In genomic region chr16:67667817-67668494, GRCh38 we compare ENCODE assay signal across 8 cellular contexts. TPM values are rescaled to one million over a fixed set of nuclear protein-coding genes. Genes with fewer than 3 reads are reported as not detected.
DNase-seq lines count a peak whose midpoint lies in the region; ATAC-seq and TF ChIP-seq lines count a peak whose summit lies in the region.

No MANE protein-coding gene starts in this region.

- H3K4me2 ChIP-seq in PC-3 (ENCODE audit: low read length), result no peak overlapping the region
- peak overlapping the region; percentile 51 for H3K4me2 ChIP-seq in fibroblast of lung (ENCODE audit: extremely low read depth, insufficient read depth, low read length)
- H3K4me2 ChIP-seq in neural cell (ENCODE audit: low read length), result no peak overlapping the region

- peak; percentile 31 for TF ChIP-seq RAD21 in neural cell (conservative IDR thresholded peaks at IDR 0.05)

- H3K27me3 ChIP-seq in PC-3 (ENCODE audit: low read length) (no peaks in the 10 kb centered on the region), fibroblast of lung (ENCODE audit: control insufficient read depth, insufficient read depth, low read length) (no peaks in the 10 kb centered on the region), neural cell (ENCODE audit: insufficient read depth, low read depth, low read length) (no peaks in the 10 kb centered on the region)

- H3K9ac ChIP-seq in PC-3 (ENCODE audit: low read length) (no peak overlapping the region), fibroblast of lung (ENCODE audit: insufficient read depth, low read length) (peak overlapping the region; percentile 37), neural cell (ENCODE audit: low read length) (no peak overlapping the region)

- no TSS peak for BruUV-seq in PC-3 (replicated peaks; lab: Mats Ljungman, UMichigan)

- H4K20me1 ChIP-seq in PC-3 (ENCODE audit: low read length) (no peaks in the 10 kb centered on the region), fibroblast of lung (ENCODE audit: control insufficient read depth, extremely low read depth, insufficient read depth, low read length) (no peaks in the 10 kb centered on the region), neural cell (ENCODE audit: insufficient read depth) (no peaks in the 10 kb centered on the region)

- H2AFZ ChIP-seq in PC-3 (ENCODE audit: low read length), result no peak overlapping the region
- peak overlapping the region; percentile 90 for H2AFZ ChIP-seq in fibroblast of lung (ENCODE audit: low read length)
- H2AFZ ChIP-seq in neural cell (ENCODE audit: low read depth, low read length), result no peak overlapping the region

- intact Hi-C loops in PC-3 (cut with micrococcal nuclease), result loop anchor here (2.0 kb wide), 1 partner anchor 147 kb away; no protein-coding TSS in a partner anchor

- POLR2A ChIA-PET in PC-3 (lab: Charles Lee; ENCODE audit: unreplicated experiment), result no interaction called here

- H3K9me2 ChIP-seq in PC-3 (replicated peaks; ENCODE audit: low read length) (no peaks in the 10 kb centered on the region), neural cell (ENCODE audit: insufficient read depth, low read length) (no peaks in the 10 kb centered on the region)

- ATAC-seq in GM19463 (IDR thresholded peaks at IDR 0.05; ENCODE audit: unreplicated experiment) (peak; percentile 75), PC-3 (peak; percentile 68)
- ATAC-seq in stimulated activated naive CD8-positive, alpha-beta T cell treated with anti-CD3 and anti-CD28 coated beads, Interleukin-15, Interleukin-2, amounts not matched to agents 100 U/mL and 50 U/mL, for 24 hours, result peak; percentile 89

- H3K27ac ChIP-seq in PC-3 (ENCODE audit: low read length) (no peak overlapping the region), fibroblast of lung (ENCODE audit: insufficient read depth, low read length) (no peak overlapping the region), neural cell (ENCODE audit: low read length) (no peak overlapping the region)

- H3K4me1 ChIP-seq in PC-3 (ENCODE audit: insufficient read depth, low read length), result no peaks in the 10 kb centered on the region; the same call in 1 of the 2 replicates
- peaks cover 14% of the 10 kb centered on the region for H3K4me1 ChIP-seq in fibroblast of lung (ENCODE audit: control insufficient read depth, extremely low read depth, insufficient read depth, low read length)

- no peaks in the 10 kb centered on the region for H3K79me2 ChIP-seq in PC-3 (ENCODE audit: low read length)
- no peaks in the 10 kb centered on the region for H3K79me2 ChIP-seq in fibroblast of lung (ENCODE audit: control insufficient read depth, insufficient read depth, low read length)
- no peaks in the 10 kb centered on the region for H3K79me2 ChIP-seq in neural cell (replicated peaks; ENCODE audit: insufficient read depth, low read length)

- no peaks in the 10 kb centered on the region for H3F3A ChIP-seq in PC-3 (ENCODE audit: low read length, unreplicated experiment)
- H3F3A ChIP-seq in neural cell (ENCODE audit: insufficient read depth, low read length, poor library complexity, severe bottlenecking), result no peaks in the 10 kb centered on the region

- TF ChIP-seq EP300 in neural cell (conservative IDR thresholded peaks at IDR 0.05; ENCODE audit: poor library complexity, severe bottlenecking), result no peak

- peak; percentile 53 for TF ChIP-seq CTCF in PC-3 (conservative IDR thresholded peaks at IDR 0.05; ENCODE audit: low read depth, low read length)
- TF ChIP-seq CTCF in fibroblast of lung (conservative IDR thresholded peaks at IDR 0.05 in 1 of 2, IDR thresholded peaks at IDR 0.05 in 1 of 2; ENCODE audit: low read depth in 1 of 2, low read length in 2 of 2), result peak; percentile 81 to 93
- TF ChIP-seq CTCF in neural cell (IDR thresholded peaks at IDR 0.05; ENCODE audit: poor library complexity, severe bottlenecking), result peak; percentile 62

- no peaks in the 10 kb centered on the region for H3K36me3 ChIP-seq in PC-3 (ENCODE audit: low read depth, low read length)
- H3K36me3 ChIP-seq in fibroblast of lung (ENCODE audit: control insufficient read depth, insufficient read depth, low read length), result no peaks in the 10 kb centered on the region
- no peaks in the 10 kb centered on the region for H3K36me3 ChIP-seq in neural cell (ENCODE audit: insufficient read depth, low read length)

- CTCF ChIA-PET in PC-3 (lab: Charles Lee), result interaction anchor here (0.7 to 1.3 kb wide), 2 partner anchors 121 to 147 kb away, joined by 3 to 5 read pairs; no protein-coding TSS in a partner anchor

- H3K4me3 ChIP-seq in PC-3 (ENCODE audit: low read length) (no peak overlapping the region), fibroblast of lung (replicated peaks in 1 of 4; ENCODE audit: control extremely low read depth in 1 of 4, insufficient read depth in 1 of 4, low read depth in 3 of 4, low read length in 4 of 4) (no peak overlapping the region), neural cell (ENCODE audit: low read length) (no peak overlapping the region)

- peak; percentile 90 for DNase-seq in COR-L47 (lab: John Stamatoyannopoulos, UW)
- DNase-seq in HS-5 (ENCODE audit: low read depth), result peak; percentile 45
- DNase-seq in PC-3, result peak; percentile 72
- peak; percentile 86 to 89 for DNase-seq in activated T-cell treated with anti-CD3 and anti-CD28 coated beads, Interleukin-2, amount 50 U/mL, for 48 hours
- peak; percentile 84 to 91 for DNase-seq in fibroblast of lung (ENCODE audit: low read depth in 2 of 2)
- peak; percentile 81 for DNase-seq in stimulated activated naive CD8-positive, alpha-beta T cell treated with anti-CD3 and anti-CD28 coated beads, Interleukin-15, Interleukin-2, amounts not matched to agents 100 U/mL and 50 U/mL, for 24 hours

- H3K9me3 ChIP-seq in PC-3 (ENCODE audit: low read length) (no peaks in the 10 kb centered on the region), fibroblast of lung (ENCODE audit: control insufficient read depth, insufficient read depth, low read depth, low read length) (no peaks in the 10 kb centered on the region), neural cell (ENCODE audit: low read length) (no peaks in the 10 kb centered on the region)

TF ChIP-seq in neural cell, 6 proteins besides CTCF, POLR2A, EP300 and RAD21:
- TF ChIP-seq POLR2AphosphoS5 (IDR thresholded peaks at IDR 0.05) (no peak), SMC3 (conservative IDR thresholded peaks at IDR 0.05; ENCODE audit: poor library complexity) (peak; percentile 65)

RNA-seq across cellular contexts. Expression of gene C16orf86, which starts 1.3 kb away (rescaled TPM):
- total RNA-seq in PC-3 (2014; rRNA removed) (not detected in 2 replicates), fibroblast of lung (5.6 and 9.2 TPM in 2 replicates)
- polyA plus RNA-seq in fibroblast of lung (0.63 and 0.73 TPM in 2 replicates), neural cell (1.4 and 2.4 TPM in 2 replicates)
- 1.6 and 1.8 TPM in 2 replicates for polyA plus RNA-seq in fibroblast of lung (2012)
- polyA minus RNA-seq in fibroblast of lung (ENCODE audit: low replicate concordance) (not detected in 2 replicates), neural cell (0.49 and 2.1 TPM in 2 replicates)

RNA-seq across cellular contexts. Expression of gene ENKD1, which starts 1.4 kb away (rescaled TPM):
- total RNA-seq in PC-3 (2014; rRNA removed), result 12.0 and 19.4 TPM in 2 replicates
- total RNA-seq in fibroblast of lung, result 17.8 and 19.0 TPM in 2 replicates
- polyA plus RNA-seq in fibroblast of lung, result 3.2 and 3.7 TPM in 2 replicates
- polyA plus RNA-seq in fibroblast of lung (2012), result 8.4 and 8.9 TPM in 2 replicates
- 0.63 and 2.5 TPM in 2 replicates for polyA minus RNA-seq in fibroblast of lung (ENCODE audit: low replicate concordance)
- polyA plus RNA-seq in neural cell, result 29.9 and 36.6 TPM in 2 replicates
- polyA minus RNA-seq in neural cell, result 10.2 and 10.5 TPM in 2 replicates

RNA-seq across cellular contexts. Expression of gene PARD6A, which starts 7.2 kb away (rescaled TPM):
- 15.1 and 16.4 TPM in 2 replicates for total RNA-seq in PC-3 (2014; rRNA removed)
- 4.1 and 4.8 TPM in 2 replicates for total RNA-seq in fibroblast of lung
- polyA plus RNA-seq in fibroblast of lung, result 0.36 and 1.0 TPM in 2 replicates
- 0.71 and 2.1 TPM in 2 replicates for polyA plus RNA-seq in fibroblast of lung (2012)
- polyA minus RNA-seq in fibroblast of lung (ENCODE audit: low replicate concordance), result not detected in 2 replicates
- 34.2 and 34.8 TPM in 2 replicates for polyA plus RNA-seq in neural cell
- 19.1 and 19.2 TPM in 2 replicates for polyA minus RNA-seq in neural cell

RNA-seq across cellular contexts. Expression of gene ACD, which starts 7.9 kb away (rescaled TPM):
- total RNA-seq in PC-3 (2014; rRNA removed) (26.3 and 31.7 TPM in 2 replicates), fibroblast of lung (9.2 and 9.5 TPM in 2 replicates)
- polyA plus RNA-seq in fibroblast of lung (7.9 and 16.1 TPM in 2 replicates), neural cell (98.6 and 108 TPM in 2 replicates)
- 11.9 and 25.0 TPM in 2 replicates for polyA plus RNA-seq in fibroblast of lung (2012)
- polyA minus RNA-seq in fibroblast of lung (ENCODE audit: low replicate concordance) (40.9 and 73.2 TPM in 2 replicates), neural cell (34.4 and 41.4 TPM in 2 replicates)

RNA-seq across cellular contexts. Expression of gene CARMIL2, which starts 23.0 kb away (rescaled TPM):
- 0.33 and 0.40 TPM in 2 replicates for total RNA-seq in PC-3 (2014; rRNA removed)
- 0.17 and 0.26 TPM in 2 replicates for total RNA-seq in fibroblast of lung
- polyA plus RNA-seq in fibroblast of lung, result 0.02 and 0.07 TPM in 2 replicates
- 0.18 and 0.26 TPM in 2 replicates for polyA plus RNA-seq in fibroblast of lung (2012)
- polyA minus RNA-seq in fibroblast of lung (ENCODE audit: low replicate concordance), result not detected in 2 replicates
- polyA plus RNA-seq in neural cell, result 1.8 and 7.1 TPM in 2 replicates
- polyA minus RNA-seq in neural cell, result 2.4 and 2.7 TPM in 2 replicates
